In genomic region chr12:120536064-120536791, GRCh38 we compare ENCODE assay signal across 1 cellular context.
TF ChIP-seq lines count a peak whose summit lies in the region.

No MANE protein-coding gene starts in this region.

TF ChIP-seq in HepG2, 621 proteins besides CTCF, POLR2A, EP300 and RAD21 (continued from another document):
- no peak for TF ChIP-seq NFAT5 (CRISPR knock-in tag; IDR thresholded peaks at IDR 0.05)
- no peak for TF ChIP-seq ZNF460 (CRISPR knock-in tag; IDR thresholded peaks at IDR 0.05; ENCODE audit: borderline replicate concordance)
- no peak for TF ChIP-seq HMGXB3 (CRISPR knock-in tag; IDR thresholded peaks at IDR 0.05; ENCODE audit: borderline replicate concordance)
- no peak; the same call in 1 of the 2 replicates for TF ChIP-seq HDAC2 (CRISPR knock-in tag; IDR thresholded peaks at IDR 0.05)
- no peak for TF ChIP-seq ZNF547 (CRISPR knock-in tag; IDR thresholded peaks at IDR 0.05)
- TF ChIP-seq ZNF33A (CRISPR knock-in tag; IDR thresholded peaks at IDR 0.05; ENCODE audit: borderline replicate concordance): no peak
- TF ChIP-seq IRX3 (CRISPR knock-in tag; IDR thresholded peaks at IDR 0.05; ENCODE audit: borderline replicate concordance, low read depth): no peak
- TF ChIP-seq WIZ (CRISPR knock-in tag; IDR thresholded peaks at IDR 0.05): no peak
- TF ChIP-seq SRSF4 (IDR thresholded peaks at IDR 0.05; ENCODE audit: low read depth, low read length, poor library complexity, severe bottlenecking): no peak
- TF ChIP-seq DZIP1 (CRISPR knock-in tag; IDR thresholded peaks at IDR 0.05): no peak
- no peak for TF ChIP-seq ZUFSP (CRISPR knock-in tag; IDR thresholded peaks at IDR 0.05; ENCODE audit: borderline replicate concordance)
- no peak for TF ChIP-seq ELF3 (CRISPR knock-in tag; IDR thresholded peaks at IDR 0.05)
- no peak for TF ChIP-seq RFX1 (IDR thresholded peaks at IDR 0.05)
- TF ChIP-seq ZNF564 (CRISPR knock-in tag; IDR thresholded peaks at IDR 0.05): no peak
- peak; percentile 74; the same call in 1 of the 2 replicates for TF ChIP-seq ZNF770 (CRISPR knock-in tag; IDR thresholded peaks at IDR 0.05)
TF ChIP-seq in HepG2: peak in this region for 13.
